ENCODE assay signal across 8 cellular contexts in genomic region chr19:55598719-55599467, GRCh38. TPM values are rescaled to one million over a fixed set of nuclear protein-coding genes. Genes with fewer than 3 reads are reported as not detected.
DNase-seq lines count a peak whose midpoint lies in the region; ATAC-seq, FAIRE-seq and TF ChIP-seq lines count a peak whose summit lies in the region.

No MANE protein-coding gene starts in this region.

- H3K9me3 ChIP-seq in pancreas (no peaks in the 10 kb centered on the region), tibial artery (no peaks in the 10 kb centered on the region)

- ATAC-seq in HG02571 (IDR thresholded peaks at IDR 0.05; ENCODE audit: unreplicated experiment) = peak; percentile 40
- peak; percentile 75 for ATAC-seq in SK-N-SH treated with all-trans-retinoic acid at 6 μM for 48 hours
- peak; percentile 64 to 86 (median 79) for ATAC-seq in pancreas

- H3K4me1 ChIP-seq in pancreas (peaks cover 0 to 5% (median 0%) of the 10 kb centered on the region in 3 donors), tibial artery (peaks cover 3 to 23% (median 9%) of the 10 kb centered on the region in 4 donors)

- peak overlapping the region; percentile 100 for H3K27ac Mint-ChIP-seq in activated naive CD8-positive, alpha-beta T cell

- peak; percentile 93 for DNase-seq in GM06990 (ENCODE audit: extremely low read depth, insufficient read length)
- DNase-seq in NCI-H1092 (lab: John Stamatoyannopoulos, UW) = peak; percentile 79
- peak; percentile 85 to 97 (median 93) for DNase-seq in head of caudate nucleus
- peak; percentile 81 to 97 (median 92) for DNase-seq in pancreas
- peak; percentile 93 to 96 for DNase-seq in tibial artery

- TF ChIP-seq CTCF in GM06990 (IDR thresholded peaks at IDR 0.05; ENCODE audit: insufficient read depth, low read length, poor library complexity, severe bottlenecking) = no peak
- no peak for TF ChIP-seq CTCF in pancreas (IDR thresholded peaks at IDR 0.05)
- peak in 1 of 2 experiments; percentile 6 for TF ChIP-seq CTCF in tibial artery (IDR thresholded peaks at IDR 0.05)

- H3K4me3 ChIP-seq in GM06990 (replicated peaks; ENCODE audit: low read depth, low read length) = peak overlapping the region; percentile 87
- peak overlapping the region; percentile 62 to 86 (median 78) for H3K4me3 ChIP-seq in pancreas
- peak overlapping the region; percentile 74 to 75 for H3K4me3 ChIP-seq in tibial artery

- peak overlapping the region; percentile 83 to 98 (median 97) for H3K27ac ChIP-seq in pancreas
- peak overlapping the region; percentile 93 to 95 for H3K27ac ChIP-seq in tibial artery

- peaks cover 23% of the 10 kb centered on the region for H3K4me1 Mint-ChIP-seq in activated naive CD8-positive, alpha-beta T cell (ENCODE audit: low read depth)

- H3K4me3 Mint-ChIP-seq in activated naive CD8-positive, alpha-beta T cell = peak overlapping the region; percentile 99

- no peaks in the 10 kb centered on the region for H3K9me3 Mint-ChIP-seq in activated naive CD8-positive, alpha-beta T cell (ENCODE audit: low read depth)

- no peaks in the 10 kb centered on the region for H3K27me3 Mint-ChIP-seq in activated naive CD8-positive, alpha-beta T cell

- H3K27me3 ChIP-seq in GM06990 (replicated peaks; ENCODE audit: control insufficient read depth, insufficient read depth, low read length) (no peaks in the 10 kb centered on the region), pancreas (no peaks in the 10 kb centered on the region), tibial artery (no peaks in the 10 kb centered on the region)

- intact Hi-C loops in head of caudate nucleus (cut with DNase I) (loop anchor here (2.0 kb wide), 1 partner anchor 82 kb away; no protein-coding TSS in a partner anchor), pancreas (cut with DNase I) (no loop called here), tibial artery (cut with DNase I; ENCODE audit: low total_unique reads) (loop anchor here (5.0 kb wide), 1 partner anchor 33 kb away; no protein-coding TSS in a partner anchor)

- peak; percentile 84 for FAIRE-seq in pancreas (lab: Jason Lieb, UNC)

- 7% methylated on average over 25 to 26 of the region's 26 CpGs for WGBS in pancreas, 2 donors

- peaks cover 20% of the 10 kb centered on the region for H3K36me3 Mint-ChIP-seq in activated naive CD8-positive, alpha-beta T cell

- H3K36me3 ChIP-seq in GM06990 (ENCODE audit: control insufficient read depth, insufficient read depth, low read length) (peaks cover 12% of the 10 kb centered on the region), pancreas (peaks cover 0 to 15% (median 3%) of the 10 kb centered on the region in 3 donors), tibial artery (peaks cover 0 to 48% (median 22%) of the 10 kb centered on the region in 3 donors)

TF ChIP-seq in SK-N-SH treated with all-trans-retinoic acid at 6 μM for 48 hours, 23 proteins besides CTCF, POLR2A, EP300 and RAD21:
- TF ChIP-seq ZNF565 (CRISPR knock-in tag; conservative IDR thresholded peaks at IDR 0.05; ENCODE audit: low read depth) (no peak), TSHZ2 (CRISPR knock-in tag; IDR thresholded peaks at IDR 0.05) (no peak), GLIS3 (CRISPR knock-in tag; IDR thresholded peaks at IDR 0.05) (no peak), BACH2 (CRISPR knock-in tag; IDR thresholded peaks at IDR 0.05; ENCODE audit: borderline replicate concordance) (no peak), ARNTL (CRISPR knock-in tag; IDR thresholded peaks at IDR 0.05; ENCODE audit: borderline replicate concordance, low read depth) (no peak), TOX (CRISPR knock-in tag; IDR thresholded peaks at IDR 0.05; ENCODE audit: borderline replicate concordance) (no peak), RARB (CRISPR knock-in tag; IDR thresholded peaks at IDR 0.05) (no peak), OSR1 (CRISPR knock-in tag; IDR thresholded peaks at IDR 0.05) (no peak)
- TF ChIP-seq, protein P1, sequence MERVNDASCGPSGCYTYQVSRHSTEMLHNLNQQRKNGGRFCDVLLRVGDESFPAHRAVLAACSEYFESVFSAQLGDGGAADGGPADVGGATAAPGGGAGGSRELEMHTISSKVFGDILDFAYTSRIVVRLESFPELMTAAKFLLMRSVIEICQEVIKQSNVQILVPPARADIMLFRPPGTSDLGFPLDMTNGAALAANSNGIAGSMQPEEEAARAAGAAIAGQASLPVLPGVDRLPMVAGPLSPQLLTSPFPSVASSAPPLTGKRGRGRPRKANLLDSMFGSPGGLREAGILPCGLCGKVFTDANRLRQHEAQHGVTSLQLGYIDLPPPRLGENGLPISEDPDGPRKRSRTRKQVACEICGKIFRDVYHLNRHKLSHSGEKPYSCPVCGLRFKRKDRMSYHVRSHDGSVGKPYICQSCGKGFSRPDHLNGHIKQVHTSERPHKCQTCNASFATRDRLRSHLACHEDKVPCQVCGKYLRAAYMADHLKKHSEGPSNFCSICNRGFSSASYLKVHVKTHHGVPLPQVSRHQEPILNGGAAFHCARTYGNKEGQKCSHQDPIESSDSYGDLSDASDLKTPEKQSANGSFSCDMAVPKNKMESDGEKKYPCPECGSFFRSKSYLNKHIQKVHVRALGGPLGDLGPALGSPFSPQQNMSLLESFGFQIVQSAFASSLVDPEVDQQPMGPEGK (CRISPR knock-in tag; IDR thresholded peaks at IDR 0.05; ENCODE audit: borderline replicate concordance) = peak; percentile 94
- TF ChIP-seq, protein P2, sequence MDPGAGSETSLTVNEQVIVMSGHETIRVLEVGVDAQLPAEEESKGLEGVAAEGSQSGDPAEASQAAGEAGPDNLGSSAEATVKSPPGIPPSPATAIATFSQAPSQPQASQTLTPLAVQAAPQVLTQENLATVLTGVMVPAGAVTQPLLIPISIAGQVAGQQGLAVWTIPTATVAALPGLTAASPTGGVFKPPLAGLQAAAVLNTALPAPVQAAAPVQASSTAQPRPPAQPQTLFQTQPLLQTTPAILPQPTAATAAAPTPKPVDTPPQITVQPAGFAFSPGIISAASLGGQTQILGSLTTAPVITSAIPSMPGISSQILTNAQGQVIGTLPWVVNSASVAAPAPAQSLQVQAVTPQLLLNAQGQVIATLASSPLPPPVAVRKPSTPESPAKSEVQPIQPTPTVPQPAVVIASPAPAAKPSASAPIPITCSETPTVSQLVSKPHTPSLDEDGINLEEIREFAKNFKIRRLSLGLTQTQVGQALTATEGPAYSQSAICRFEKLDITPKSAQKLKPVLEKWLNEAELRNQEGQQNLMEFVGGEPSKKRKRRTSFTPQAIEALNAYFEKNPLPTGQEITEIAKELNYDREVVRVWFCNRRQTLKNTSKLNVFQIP (CRISPR knock-in tag; IDR thresholded peaks at IDR 0.05; ENCODE audit: borderline replicate concordance, low read depth) = peak; percentile 89; the same call in 1 of the 2 replicates

RNA-seq across cellular contexts. Expression of gene FIZ1, which starts 0.4 kb away (rescaled TPM):
- total RNA-seq in pancreas = 10 to 100 TPM in 2 of 6 donors, 1 to 10 TPM in 4; 6.8 to 12.1 (median 8.9) TPM
- 10 to 100 TPM; 12.6 TPM for polyA plus RNA-seq in pancreas

RNA-seq across cellular contexts. Expression of gene ZNF524, which starts 1.2 kb away (rescaled TPM):
- total RNA-seq in pancreas = 10 to 100 TPM; 17.1 to 37.0 (median 33.1) TPM
- 10 to 100 TPM; 26.7 to 79.4 TPM for polyA plus RNA-seq in pancreas

RNA-seq across cellular contexts. Expression of gene ZNF865, which starts 6.6 kb away (rescaled TPM):
- total RNA-seq in pancreas = 1 to 10 TPM; 6.6 to 9.0 (median 7.8) TPM
- 1 to 10 TPM; 5.7 to 9.7 TPM for polyA plus RNA-seq in pancreas

RNA-seq across cellular contexts. Expression of gene ZNF579, which starts 18.2 kb away (rescaled TPM):
- 10 to 100 TPM in 1 of 6 donors, 1 to 10 TPM in 5; 6.5 to 12.7 (median 9.2) TPM for total RNA-seq in pancreas
- 10 to 100 TPM; 11.6 to 16.1 TPM for polyA plus RNA-seq in pancreas

RNA-seq across cellular contexts. Expression of gene ZNF784, which starts 25.5 kb away (rescaled TPM):
- 1 to 10 TPM; 3.7 to 5.8 (median 4.6) TPM for total RNA-seq in pancreas
- polyA plus RNA-seq in pancreas = 10 to 100 TPM; 10.3 to 12.9 TPM

Comparison
In these comparisons a context has a peak if more than half of its experiments do, and no peak if none do; other contexts are left out.
1. Peak in every context shown above with its lines: DNase-seq, ATAC-seq, H3K4me3 ChIP-seq and H3K27ac ChIP-seq.
2. intact Hi-C loops: an anchor here in head of caudate nucleus (2.0 kb wide) and tibial artery (5.0 kb wide); none called in pancreas.